ENCODE assay signal across 20 cellular contexts in genomic region chr19:7985481-7985911, GRCh38. TPM values are rescaled to one million over a fixed set of nuclear protein-coding genes. Genes with fewer than 3 reads are reported as not detected.
DNase-seq lines count a peak whose midpoint lies in the region; ATAC-seq, FAIRE-seq and TF ChIP-seq lines count a peak whose summit lies in the region.
"Had no signal": no experiment of that assay in that cellular context is flagged by ENCODE, and none has a peak within 500 bp of the region (broad histone marks: within the 10 kb centered on the region; RNA-seq: fewer than 3 reads in every experiment).

No MANE protein-coding gene starts in this region.

- no peak overlapping the region for H3K27ac Mint-ChIP-seq in GM23338
- no peak overlapping the region for H3K27ac Mint-ChIP-seq in effector memory CD8-positive, alpha-beta T cell
- H3K27ac Mint-ChIP-seq: T-cell had no signal

- no peak for TF ChIP-seq CTCF in GM23338 (conservative IDR thresholded peaks at IDR 0.05; ENCODE audit: low read depth in 2 of 2)
- TF ChIP-seq CTCF in GM12878 (IDR thresholded peaks at IDR 0.05 in 2 of 3, conservative IDR thresholded peaks at IDR 0.05 in 1 of 3; ENCODE audit: control insufficient read depth in 2 of 3, extremely low read depth in 1 of 3, insufficient read depth in 1 of 3, low read depth in 3 of 3, low read length in 3 of 3): no peak

- H3K9ac ChIP-seq in BLaER1 treated with 17β-estradiol and CSF1 and Interleukin-3, amounts not matched to agents 10 nM and 100 nM: peak overlapping the region in 7 of 11 experiments; percentile 8 to 37 (median 28); a peak in 7 of 22 replicates
- no peak overlapping the region for H3K9ac ChIP-seq in GM12878 (ENCODE audit: control insufficient read depth, insufficient read depth, low read length)
- H3K9ac ChIP-seq in trophoblast cell (ENCODE audit: low read length): no peak overlapping the region

- H2BK5ac ChIP-seq in trophoblast cell (ENCODE audit: low read depth, low read length, poor library complexity): no peak overlapping the region

- peaks cover 85 to 100% (median 99%) of the 10 kb centered on the region in 11 experiments for H4K20me1 ChIP-seq in BLaER1 treated with 17β-estradiol and CSF1 and Interleukin-3, amounts not matched to agents 10 nM and 100 nM
- H4K20me1 ChIP-seq in GM23338 (replicated peaks; ENCODE audit: insufficient read depth) (peaks cover 42% of the 10 kb centered on the region), GM12878 (ENCODE audit: control insufficient read depth, insufficient read depth) (peaks cover 4% of the 10 kb centered on the region)

- H4K8ac ChIP-seq in trophoblast cell (ENCODE audit: low read depth, low read length): no peak overlapping the region

- peaks cover 28 to 52% (median 39%) of the 10 kb centered on the region in 10 experiments for H3K4me1 ChIP-seq in BLaER1 treated with 17β-estradiol and CSF1 and Interleukin-3, amounts not matched to agents 10 nM and 100 nM
- H3K4me1 ChIP-seq in GM23338 (ENCODE audit: insufficient read depth) (no peaks in the 10 kb centered on the region), GM12878 (ENCODE audit: control insufficient read depth, insufficient read depth, low read length) (no peaks in the 10 kb centered on the region; the same call in 1 of the 2 replicates), trophoblast cell (ENCODE audit: control insufficient read depth in 1 of 2, insufficient read depth in 2 of 2, low read length in 2 of 2) (peaks cover 18 to 24% of the 10 kb centered on the region in 2 experiments)

- peaks cover 6% of the 10 kb centered on the region; the same call in 1 of the 2 replicates for H3F3A ChIP-seq in GM23338 (replicated peaks; ENCODE audit: low read depth)

- no peak for ATAC-seq in GM23338
- ATAC-seq in GM12878: no peak
- no peak for ATAC-seq in effector memory CD8-positive, alpha-beta T cell (replicated peaks)
- ATAC-seq: A549, T-cell had no signal

- peak; percentile 31; the same call in 1 of the 2 replicates for TF ChIP-seq POLR2A in GM12878 (IDR thresholded peaks at IDR 0.05; ENCODE audit: low read depth, low read length)

- H3K4me3 ChIP-seq in BLaER1 treated with 17β-estradiol and CSF1 and Interleukin-3, amounts not matched to agents 10 nM and 100 nM: no peak overlapping the region
- H3K4me3 ChIP-seq in GM23338 (no peak overlapping the region), GM12878 (no peak overlapping the region), trophoblast cell (ENCODE audit: low read depth, low read length) (no peak overlapping the region)
- H3K4me3 ChIP-seq: A549 had no signal

- peak overlapping the region; percentile 18 for H3K4ac ChIP-seq in trophoblast cell (ENCODE audit: low read depth, low read length)

- no peak overlapping the region for H3K14ac ChIP-seq in trophoblast cell (ENCODE audit: low read length)

- no peak overlapping the region for H4K91ac ChIP-seq in trophoblast cell (ENCODE audit: low read depth, low read length)

- H3K9me2 ChIP-seq in GM23338 (ENCODE audit: insufficient read depth): no peaks in the 10 kb centered on the region

- BruUV-seq in GM12878 (replicated peaks; lab: Mats Ljungman, UMichigan): no TSS peak

- in situ Hi-C loops in GM12878 (cut with MboI): no loop called here

- FAIRE-seq in GM12878 (lab: Jason Lieb, UNC): no peak
- FAIRE-seq: A549, H1 had no signal

- intact Hi-C loops in GM12878 (cut with micrococcal nuclease; ENCODE audit: unreplicated experiment): no loop called here

- no peak overlapping the region for H2BK12ac ChIP-seq in trophoblast cell (ENCODE audit: low read length)

- peaks cover 7% of the 10 kb centered on the region for H3K79me1 ChIP-seq in trophoblast cell (ENCODE audit: low read length)

- H3K4me1 Mint-ChIP-seq in GM23338: no peaks in the 10 kb centered on the region; the same call in 2 of the 3 replicates
- H3K4me1 Mint-ChIP-seq in effector memory CD8-positive, alpha-beta T cell (ENCODE audit: low read depth in 2 of 2): peaks cover 14 to 28% of the 10 kb centered on the region in 2 donors

- H3K9me3 ChIP-seq in BLaER1 treated with 17β-estradiol and CSF1 and Interleukin-3, amounts not matched to agents 10 nM and 100 nM (replicated peaks in 1 of 11): no peaks in the 10 kb centered on the region
- no peaks in the 10 kb centered on the region for H3K9me3 ChIP-seq in GM12878 (replicated peaks; ENCODE audit: control insufficient read depth, insufficient read depth, low read length)
- peaks cover 1% of the 10 kb centered on the region for H3K9me3 ChIP-seq in trophoblast cell (ENCODE audit: insufficient read depth, low read depth, low read length)
- H3K9me3 ChIP-seq: A549 had no signal

- H3K79me2 ChIP-seq in GM23338 (replicated peaks; ENCODE audit: insufficient read depth) (peaks cover 73% of the 10 kb centered on the region), GM12878 (ENCODE audit: control insufficient read depth, insufficient read depth, low read length) (peaks cover 3% of the 10 kb centered on the region), trophoblast cell (ENCODE audit: control insufficient read depth, insufficient read depth, low read length, poor library complexity) (peaks cover 10% of the 10 kb centered on the region)

- no peaks in the 10 kb centered on the region for H3K9me3 Mint-ChIP-seq in GM23338
- H3K9me3 Mint-ChIP-seq in effector memory CD8-positive, alpha-beta T cell: no peaks in the 10 kb centered on the region
- H3K9me3 Mint-ChIP-seq: CD14-positive monocyte, T-cell had no signal

- H3K27me3 Mint-ChIP-seq in GM23338 (ENCODE audit: insufficient read depth, low read depth, poor library complexity): peaks cover 2% of the 10 kb centered on the region
- no peaks in the 10 kb centered on the region for H3K27me3 Mint-ChIP-seq in effector memory CD8-positive, alpha-beta T cell
- H3K27me3 Mint-ChIP-seq: T-cell had no signal

- SMC1A ChIA-PET in GM12878 (lab: Charles Lee; ENCODE audit: uncharacterized antibody, unreplicated experiment): no interaction called here

- CTCF ChIA-PET in GM12878 (lab: Yijun Ruan, JAX): interaction anchor here (0.7 kb wide), 2 partner anchors 477 to 518 kb away, joined by 3 read pairs; no protein-coding TSS in a partner anchor

- RAD21 ChIA-PET in GM12878 (lab: Charles Lee; ENCODE audit: unreplicated experiment): no interaction called here

- H2AK5ac ChIP-seq in trophoblast cell (ENCODE audit: low read length): no peak overlapping the region

- WGBS in GM12878 (ENCODE audit: insufficient coverage, insufficient replicate concordance, low lambda C conversion rate, missing lambda C conversion rate): 80% methylated on average over 7 of the region's 7 CpGs
- no CpG with 5 or more reads among the region's 7 CpGs for WGBS in trophoblast cell (ENCODE audit: extremely low coverage, insufficient coverage, insufficient read length)

- no peak for TF ChIP-seq EP300 in GM12878 (IDR thresholded peaks at IDR 0.05; ENCODE audit: borderline replicate concordance in 1 of 2, control insufficient read depth in 1 of 2, low read depth in 2 of 2, low read length in 2 of 2)

- H3K4me3 Mint-ChIP-seq in GM23338: no peak overlapping the region
- H3K4me3 Mint-ChIP-seq in effector memory CD8-positive, alpha-beta T cell: no peak overlapping the region
- H3K4me3 Mint-ChIP-seq: CD14-positive monocyte, T-cell had no signal

- TF ChIP-seq RAD21 in GM12878 (IDR thresholded peaks at IDR 0.05; ENCODE audit: insufficient read depth, low read depth, low read length): no peak

- H3K23ac ChIP-seq in trophoblast cell (ENCODE audit: low read length): no peak overlapping the region

- no peak overlapping the region; a peak in 1 of 22 replicates for H3K27ac ChIP-seq in BLaER1 treated with 17β-estradiol and CSF1 and Interleukin-3, amounts not matched to agents 10 nM and 100 nM
- 0 out of 2 replicates have a peak overlapping the region, but pooled peaks have one; percentile 26 for H3K27ac ChIP-seq in GM23338 (ENCODE audit: low read depth)
- no peak overlapping the region for H3K27ac ChIP-seq in GM12878 (ENCODE audit: control insufficient read depth, insufficient read depth)
- H3K27ac ChIP-seq in trophoblast cell (ENCODE audit: low read depth, low read length): no peak overlapping the region
- H3K27ac ChIP-seq: A549 had no signal

- H3K4me2 ChIP-seq in BLaER1 treated with 17β-estradiol and CSF1 and Interleukin-3, amounts not matched to agents 10 nM and 100 nM: peak overlapping the region; percentile 30 to 64 (median 52); a peak in 16 of 22 replicates
- H3K4me2 ChIP-seq in GM23338: no peak overlapping the region
- no peak overlapping the region for H3K4me2 ChIP-seq in GM12878 (ENCODE audit: control insufficient read depth, insufficient read depth)
- H3K4me2 ChIP-seq in trophoblast cell (ENCODE audit: low read length): no peak overlapping the region
- H3K4me2 ChIP-seq: A549 had no signal

- no peak overlapping the region for H2BK120ac ChIP-seq in trophoblast cell (ENCODE audit: insufficient read depth, low read length, poor library complexity)

- H2AFZ ChIP-seq in GM23338 (no peak overlapping the region), GM12878 (ENCODE audit: control insufficient read depth, low read depth, low read length) (no peak overlapping the region), trophoblast cell (ENCODE audit: insufficient read depth, low read length, poor library complexity) (no peak overlapping the region)

- POLR2A ChIA-PET in GM12878 (lab: Charles Lee): no interaction called here

- no peak overlapping the region for H4K12ac ChIP-seq in trophoblast cell (ENCODE audit: low read depth, low read length)

- H3K18ac ChIP-seq in trophoblast cell (ENCODE audit: low read length): no peak overlapping the region

- H3K36me3 ChIP-seq in BLaER1 treated with 17β-estradiol and CSF1 and Interleukin-3, amounts not matched to agents 10 nM and 100 nM: peaks cover 75 to 99% (median 98%) of the 10 kb centered on the region in 11 experiments
- H3K36me3 ChIP-seq in GM23338 (ENCODE audit: insufficient read depth): peaks cover 24% of the 10 kb centered on the region
- H3K36me3 ChIP-seq in GM12878 (ENCODE audit: control insufficient read depth in 2 of 2, insufficient read depth in 2 of 2, low read length in 1 of 2): peaks cover 40 to 58% of the 10 kb centered on the region in 2 experiments
- H3K36me3 ChIP-seq in trophoblast cell (ENCODE audit: control insufficient read depth in 1 of 2, insufficient read depth in 2 of 2, low read length in 2 of 2): peaks cover 73 to 78% of the 10 kb centered on the region in 2 experiments

- H3K36me3 Mint-ChIP-seq in GM23338 (ENCODE audit: low read depth): peaks cover 71% of the 10 kb centered on the region
- H3K36me3 Mint-ChIP-seq in effector memory CD8-positive, alpha-beta T cell (ENCODE audit: insufficient read depth): peaks cover 31% of the 10 kb centered on the region

- no peaks in the 10 kb centered on the region for H3K27me3 ChIP-seq in BLaER1 treated with 17β-estradiol and CSF1 and Interleukin-3, amounts not matched to agents 10 nM and 100 nM
- H3K27me3 ChIP-seq in GM23338 (ENCODE audit: insufficient read depth) (no peaks in the 10 kb centered on the region), GM12878 (replicated peaks in 1 of 2; ENCODE audit: control insufficient read depth in 2 of 2, insufficient read depth in 2 of 2, low read length in 1 of 2) (no peaks in the 10 kb centered on the region), trophoblast cell (ENCODE audit: insufficient read depth, low read length) (no peaks in the 10 kb centered on the region)

- DNase-seq in GM23338 (ENCODE audit: low spot score) (no peak), GM12878 (ENCODE audit: low read depth, low spot score) (no peak), trophoblast cell (no peak), DMS 273 (lab: John Stamatoyannopoulos, UW; ENCODE audit: unreplicated experiment) (no peak)
- DNase-seq in effector memory CD8-positive, alpha-beta T cell: no peak
- no peak for DNase-seq in activated T-cell treated with anti-CD3 and anti-CD28 coated beads, Interleukin-2, amount 50 U/mL, for 48 hours
- DNase-seq: HCEC 1CT, Kasumi-1, NCI-H1105, NCI-H146, NCI-H2029, NCI-H446, NCI-H524 treated with DMSO at 0.1 percent for 48 hours, NCI-H774, SHP77, T-cell had no signal

RNA-seq across cellular contexts. Expression of gene ELAVL1, which starts 19.9 kb away (rescaled TPM):
- 118 and 143 TPM in 2 replicates for total RNA-seq in GM23338 (2014; rRNA removed; shearing (Covaris generic))
- polyA plus RNA-seq in GM23338 (2016; fragmentation: Nextera tagmentation; extraction: Ambion mirVana): 74.1 and 81.6 TPM in 2 replicates
- total RNA-seq in GM12878 (2013; cell fraction: nucleolus; rRNA removed): 21.0 TPM in 2 replicates
- total RNA-seq in GM12878 (2014; rRNA removed): 48.6 and 50.8 TPM in 2 replicates
- total RNA-seq in GM12878 (2014; rRNA removed; fragmentation: Illumina TruSeq; extraction: Trizol): 62.6 and 72.5 TPM in 2 replicates
- 152 and 155 TPM in 2 replicates for total RNA-seq in GM12878 (2021)
- polyA plus RNA-seq in GM12878 (2011; ENCODE audit: low read depth): 28.8 TPM
- 56.8 and 68.2 TPM in 2 replicates for polyA plus RNA-seq in GM12878 (2011; rRNA removed)
- 81.7 and 93.7 TPM in 2 replicates for polyA plus RNA-seq in GM12878 (2011; cell fraction: cytosol; rRNA removed)
- 45.9 and 67.9 TPM in 2 replicates for polyA plus RNA-seq in GM12878 (2011; cell fraction: nucleus; rRNA removed)
- polyA plus RNA-seq in GM12878 (2012): 43.1 and 57.4 TPM in 2 replicates
- 84.5 and 112 TPM in 2 replicates for polyA plus RNA-seq in GM12878 (2014; fragmentation: Illumina TruSeq; extraction: Trizol)
- 10 to 100 TPM in 1 of 2 experiments, 1 to 10 TPM in 1; 7.4 to 12.9 TPM for polyA plus RNA-seq in GM12878 (2014; fragmentation: Nextera tagmentation; extraction: Ambion mirVana)
- polyA plus RNA-seq in GM12878 (2014; rRNA removed): 86.8 and 102 TPM in 2 replicates
- 100 to 1,000 TPM in 1 of 2 experiments, 10 to 100 TPM in 1; 33.4 to 138 TPM for polyA plus RNA-seq in GM12878 (2016; fragmentation: Nextera tagmentation; extraction: Ambion mirVana)
- polyA minus RNA-seq in GM12878 (2011; rRNA and poly(A)+ RNA removed): 55.2 and 70.5 TPM in 2 replicates
- polyA minus RNA-seq in GM12878 (2011; cell fraction: cytosol; rRNA and poly(A)+ RNA removed): 29.3 and 37.1 TPM in 2 replicates
- 4.2 and 10.9 TPM in 2 replicates for polyA minus RNA-seq in GM12878 (2011; cell fraction: nucleus; rRNA and poly(A)+ RNA removed)
- polyA plus RNA-seq in trophoblast cell (2013): 65.9 and 68.2 TPM in 2 replicates

RNA-seq across cellular contexts. Expression of gene TIMM44, which starts 42.0 kb away (rescaled TPM):
- total RNA-seq in GM23338 (2014; rRNA removed; shearing (Covaris generic)): 121 and 125 TPM in 2 replicates
- polyA plus RNA-seq in GM23338 (2016; fragmentation: Nextera tagmentation; extraction: Ambion mirVana): 128 and 131 TPM in 2 replicates
- total RNA-seq in GM12878 (2013; cell fraction: nucleolus; rRNA removed): 71.2 and 71.4 TPM in 2 replicates
- total RNA-seq in GM12878 (2014; rRNA removed): 52.6 and 65.7 TPM in 2 replicates
- total RNA-seq in GM12878 (2014; rRNA removed; fragmentation: Illumina TruSeq; extraction: Trizol): 43.5 and 59.1 TPM in 2 replicates
- 81.9 and 90.7 TPM in 2 replicates for total RNA-seq in GM12878 (2021)
- 20.1 TPM for polyA plus RNA-seq in GM12878 (2011; ENCODE audit: low read depth)
- polyA plus RNA-seq in GM12878 (2011; rRNA removed): 36.8 and 37.3 TPM in 2 replicates
- 40.7 and 85.2 TPM in 2 replicates for polyA plus RNA-seq in GM12878 (2011; cell fraction: cytosol; rRNA removed)
- polyA plus RNA-seq in GM12878 (2011; cell fraction: nucleus; rRNA removed): 120 and 180 TPM in 2 replicates
- 43.0 and 49.0 TPM in 2 replicates for polyA plus RNA-seq in GM12878 (2012)
- 27.0 and 42.9 TPM in 2 replicates for polyA plus RNA-seq in GM12878 (2014; fragmentation: Illumina TruSeq; extraction: Trizol)
- polyA plus RNA-seq in GM12878 (2014; fragmentation: Nextera tagmentation; extraction: Ambion mirVana): 1 to 10 TPM; 6.6 to 10.0 TPM
- polyA plus RNA-seq in GM12878 (2014; rRNA removed): 76.3 and 94.1 TPM in 2 replicates
- 10 to 100 TPM; 56.1 to 61.9 TPM for polyA plus RNA-seq in GM12878 (2016; fragmentation: Nextera tagmentation; extraction: Ambion mirVana)
- polyA minus RNA-seq in GM12878 (2011; rRNA and poly(A)+ RNA removed): 23.5 and 32.5 TPM in 2 replicates
- polyA minus RNA-seq in GM12878 (2011; cell fraction: cytosol; rRNA and poly(A)+ RNA removed): 21.6 and 26.1 TPM in 2 replicates
- polyA minus RNA-seq in GM12878 (2011; cell fraction: nucleus; rRNA and poly(A)+ RNA removed): 18.5 and 36.6 TPM in 2 replicates
- polyA plus RNA-seq in trophoblast cell (2013): 55.8 and 58.2 TPM in 2 replicates

RNA-seq across cellular contexts. Expression of gene CTXN1, which starts 59.6 kb away (rescaled TPM):
- 52.4 and 53.1 TPM in 2 replicates for total RNA-seq in GM23338 (2014; rRNA removed; shearing (Covaris generic))
- 22.3 and 22.5 TPM in 2 replicates for polyA plus RNA-seq in GM23338 (2016; fragmentation: Nextera tagmentation; extraction: Ambion mirVana)
- total RNA-seq in GM12878 (2013; cell fraction: nucleolus; rRNA removed): not detected in 2 replicates
- 0.11 and 0.23 TPM in 2 replicates for total RNA-seq in GM12878 (2014; rRNA removed)
- not detected in 2 replicates for total RNA-seq in GM12878 (2014; rRNA removed; fragmentation: Illumina TruSeq; extraction: Trizol)
- total RNA-seq in GM12878 (2021): 1.0 and 1.1 TPM in 2 replicates
- polyA plus RNA-seq in GM12878 (2011; ENCODE audit: low read depth): not detected
- not detected in 2 replicates for polyA plus RNA-seq in GM12878 (2011; rRNA removed)
- 0.15 and 0.32 TPM in 2 replicates for polyA plus RNA-seq in GM12878 (2011; cell fraction: cytosol; rRNA removed)
- 0.28 and 0.69 TPM in 2 replicates for polyA plus RNA-seq in GM12878 (2011; cell fraction: nucleus; rRNA removed)
- polyA plus RNA-seq in GM12878 (2012): 0.17 and 0.49 TPM in 2 replicates
- 0.04 TPM in 1 of 2 replicates, not detected in the other for polyA plus RNA-seq in GM12878 (2014; fragmentation: Illumina TruSeq; extraction: Trizol)
- not detected for polyA plus RNA-seq in GM12878 (2014; fragmentation: Nextera tagmentation; extraction: Ambion mirVana)
- 0.33 and 0.84 TPM in 2 replicates for polyA plus RNA-seq in GM12878 (2014; rRNA removed)
- polyA plus RNA-seq in GM12878 (2016; fragmentation: Nextera tagmentation; extraction: Ambion mirVana): under 1 TPM; 0.43 to 0.57 TPM
- not detected in 2 replicates for polyA minus RNA-seq in GM12878 (2011; rRNA and poly(A)+ RNA removed)
- 1.7 TPM in 1 of 2 replicates, not detected in the other for polyA minus RNA-seq in GM12878 (2011; cell fraction: cytosol; rRNA and poly(A)+ RNA removed)
- polyA minus RNA-seq in GM12878 (2011; cell fraction: nucleus; rRNA and poly(A)+ RNA removed): not detected in 2 replicates
- polyA plus RNA-seq in trophoblast cell (2013): 21.5 and 23.0 TPM in 2 replicates
- polyA plus RNA-seq: CD14-positive monocyte had no signal

Comparison
In these comparisons a context has a peak if more than half of its experiments do, and no peak if none do; other contexts are left out.
1. H3K4me2 ChIP-seq: peak in BLaER1 treated with 17β-estradiol and CSF1 and Interleukin-3, amounts not matched to agents 10 nM and 100 nM (11 of 11); none in GM23338 (single experiment), GM12878 (single experiment) and trophoblast cell (single experiment).
2. H3K9ac ChIP-seq: peak in BLaER1 treated with 17β-estradiol and CSF1 and Interleukin-3, amounts not matched to agents 10 nM and 100 nM (7 of 11); none in GM12878 (single experiment) and trophoblast cell (single experiment).
3. RNA of gene CTXN1, which starts 59.6 kb away (total RNA-seq): 52.4 to 53.1 TPM in GM23338; 0.11 to 1.1 TPM in GM12878; every median in the first group is over 10 times any median in the second.